Comparison of ENCODE assay signal across 2 cellular contexts in the genomic region with DNA sequence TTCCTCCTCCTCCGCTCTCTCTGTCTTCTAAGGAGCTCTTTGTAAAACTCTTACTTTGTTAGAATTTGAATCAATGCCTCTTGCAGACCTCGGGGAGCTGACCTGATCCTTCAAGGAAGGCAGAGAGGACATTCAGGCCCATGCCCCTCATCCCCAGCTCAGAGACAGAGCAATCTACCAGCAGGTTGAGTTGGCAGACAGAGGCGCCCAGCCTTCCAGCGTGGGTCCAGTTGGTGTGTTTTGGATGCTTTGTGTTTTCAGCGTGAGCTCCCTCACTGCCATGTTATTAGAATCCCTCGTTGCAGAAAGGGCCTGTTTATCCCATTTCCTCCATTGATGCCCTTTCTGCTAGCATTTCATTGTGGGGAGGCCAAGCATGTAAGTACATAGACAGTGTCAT.
TF ChIP-seq lines count a peak whose summit lies in the region.

No MANE protein-coding gene starts in this region.

TF ChIP-seq in A549, 52 proteins besides CTCF, POLR2A, EP300 and RAD21:
- TF ChIP-seq SREBF2 (IDR thresholded peaks at IDR 0.05) (no peak), TFCP2L1 (CRISPR knock-in tag; IDR thresholded peaks at IDR 0.05) (no peak), HOXB5 (CRISPR knock-in tag; IDR thresholded peaks at IDR 0.05) (no peak), ZFP36 (IDR thresholded peaks at IDR 0.05; ENCODE audit: borderline replicate concordance, partially characterized antibody) (no peak), NFE2L2 (conservative IDR thresholded peaks at IDR 0.05; ENCODE audit: low read length) (no peak), ZSCAN20 (CRISPR knock-in tag; IDR thresholded peaks at IDR 0.05) (no peak), FOXS1 (CRISPR knock-in tag; IDR thresholded peaks at IDR 0.05) (no peak), GATA3 (IDR thresholded peaks at IDR 0.05; ENCODE audit: borderline replicate concordance) (no peak), CHD2 (IDR thresholded peaks at IDR 0.05; ENCODE audit: low read length, partially characterized antibody) (no peak), KDM5A (IDR thresholded peaks at IDR 0.05) (no peak), ESRRA (IDR thresholded peaks at IDR 0.05; ENCODE audit: borderline replicate concordance, low read length) (no peak), FOSB (CRISPR knock-in tag; IDR thresholded peaks at IDR 0.05) (no peak), SMC3 (IDR thresholded peaks at IDR 0.05) (no peak)
- TF ChIP-seq, protein P1, sequence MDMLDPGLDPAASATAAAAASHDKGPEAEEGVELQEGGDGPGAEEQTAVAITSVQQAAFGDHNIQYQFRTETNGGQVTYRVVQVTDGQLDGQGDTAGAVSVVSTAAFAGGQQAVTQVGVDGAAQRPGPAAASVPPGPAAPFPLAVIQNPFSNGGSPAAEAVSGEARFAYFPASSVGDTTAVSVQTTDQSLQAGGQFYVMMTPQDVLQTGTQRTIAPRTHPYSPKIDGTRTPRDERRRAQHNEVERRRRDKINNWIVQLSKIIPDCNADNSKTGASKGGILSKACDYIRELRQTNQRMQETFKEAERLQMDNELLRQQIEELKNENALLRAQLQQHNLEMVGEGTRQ (IDR thresholded peaks at IDR 0.05), result no peak
- TF ChIP-seq, protein P2, sequence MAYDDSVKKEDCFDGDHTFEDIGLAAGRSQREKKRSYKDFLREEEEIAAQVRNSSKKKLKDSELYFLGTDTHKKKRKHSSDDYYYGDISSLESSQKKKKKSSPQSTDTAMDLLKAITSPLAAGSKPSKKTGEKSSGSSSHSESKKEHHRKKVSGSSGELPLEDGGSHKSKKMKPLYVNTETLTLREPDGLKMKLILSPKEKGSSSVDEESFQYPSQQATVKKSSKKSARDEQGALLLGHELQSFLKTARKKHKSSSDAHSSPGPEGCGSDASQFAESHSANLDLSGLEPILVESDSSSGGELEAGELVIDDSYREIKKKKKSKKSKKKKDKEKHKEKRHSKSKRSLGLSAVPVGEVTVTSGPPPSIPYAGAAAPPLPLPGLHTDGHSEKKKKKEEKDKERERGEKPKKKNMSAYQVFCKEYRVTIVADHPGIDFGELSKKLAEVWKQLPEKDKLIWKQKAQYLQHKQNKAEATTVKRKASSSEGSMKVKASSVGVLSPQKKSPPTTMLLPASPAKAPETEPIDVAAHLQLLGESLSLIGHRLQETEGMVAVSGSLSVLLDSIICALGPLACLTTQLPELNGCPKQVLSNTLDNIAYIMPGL (CRISPR knock-in tag; IDR thresholded peaks at IDR 0.05; ENCODE audit: borderline replicate concordance), result no peak
- TF ChIP-seq, protein P3, sequence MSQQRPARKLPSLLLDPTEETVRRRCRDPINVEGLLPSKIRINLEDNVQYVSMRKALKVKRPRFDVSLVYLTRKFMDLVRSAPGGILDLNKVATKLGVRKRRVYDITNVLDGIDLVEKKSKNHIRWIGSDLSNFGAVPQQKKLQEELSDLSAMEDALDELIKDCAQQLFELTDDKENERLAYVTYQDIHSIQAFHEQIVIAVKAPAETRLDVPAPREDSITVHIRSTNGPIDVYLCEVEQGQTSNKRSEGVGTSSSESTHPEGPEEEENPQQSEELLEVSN (IDR thresholded peaks at IDR 0.05; ENCODE audit: borderline replicate concordance, low read depth), result no peak

TF ChIP-seq in endothelial cell of umbilical vein, 7 proteins besides CTCF, POLR2A, EP300 and RAD21:
- TF ChIP-seq JUN (IDR thresholded peaks at IDR 0.05; ENCODE audit: borderline replicate concordance, insufficient read depth, insufficient read length, low read depth), result no peak
- TF ChIP-seq EZH2 (IDR thresholded peaks at IDR 0.05; ENCODE audit: borderline replicate concordance, low read depth, low read length, severe bottlenecking), result no peak
- no peak for TF ChIP-seq GATA2 (IDR thresholded peaks at IDR 0.05; ENCODE audit: insufficient read depth, insufficient read length, low read depth, low read length)
- TF ChIP-seq FOS (IDR thresholded peaks at IDR 0.05; ENCODE audit: borderline replicate concordance, insufficient read depth, low read length), result no peak
- no peak for TF ChIP-seq MAX (IDR thresholded peaks at IDR 0.05; ENCODE audit: insufficient read depth, insufficient read length)
- TF ChIP-seq MYC (IDR thresholded peaks at IDR 0.05; ENCODE audit: low read depth, low read length), result no peak
